ENCODE assay signal across 27 cellular contexts in genomic region chr5:133985540-133986180, GRCh38. TPM values are rescaled to one million over a fixed set of nuclear protein-coding genes. Genes with fewer than 3 reads are reported as not detected.
A peak's percentile ranks its signal among the peaks of the same experiment; 100 is the strongest.
DNase-seq lines count a peak whose midpoint lies in the region; TF ChIP-seq lines count a peak whose summit lies in the region.
"Had no signal": no experiment of that assay in that cellular context is flagged by ENCODE, and none has a peak within 500 bp of the region (broad histone marks: within the 10 kb centered on the region; RNA-seq: fewer than 3 reads in every experiment).

No MANE protein-coding gene starts in this region.

- TF ChIP-seq CTCF in A673 (conservative IDR thresholded peaks at IDR 0.05; ENCODE audit: low read depth, low read length): no peak
- no peak for TF ChIP-seq CTCF in RWPE1 (conservative IDR thresholded peaks at IDR 0.05; ENCODE audit: low read depth)
- TF ChIP-seq CTCF in osteoblast (IDR thresholded peaks at IDR 0.05; ENCODE audit: extremely low read depth, low read depth, low read length): no peak
- no peak for TF ChIP-seq CTCF in transverse colon (IDR thresholded peaks at IDR 0.05)

- H4K20me1 ChIP-seq in osteoblast (ENCODE audit: insufficient read depth, low read length): peaks cover 38% of the 10 kb centered on the region

- no TSS peak for BruUV-seq in A673 (replicated peaks; lab: Mats Ljungman, UMichigan)

- no peak for TF ChIP-seq EP300 in transverse colon (IDR thresholded peaks at IDR 0.05; ENCODE audit: low read depth)

- H3K9me3 ChIP-seq in A673 (ENCODE audit: low read depth, low read length, poor library complexity, severe bottlenecking): no peaks in the 10 kb centered on the region
- H3K9me3 ChIP-seq in osteoblast (ENCODE audit: low read depth, low read length): no peaks in the 10 kb centered on the region
- H3K9me3 ChIP-seq in transverse colon: no peaks in the 10 kb centered on the region
- H3K9me3 ChIP-seq: lower lobe of right lung, mucosa of descending colon, pancreas, stomach, thyroid gland had no signal

- peak; percentile 2 for DNase-seq in NCI-H1092 treated with DMSO at 0.1 percent for 48 hours (lab: John Stamatoyannopoulos, UW)
- no peak for DNase-seq in NCI-H1092 (lab: John Stamatoyannopoulos, UW)
- peak; percentile 52 for DNase-seq in A673 (ENCODE audit: low spot score)
- no peak for DNase-seq in RWPE1 (ENCODE audit: low spot score)
- DNase-seq in osteoblast (ENCODE audit: insufficient read length, low spot score, missing footprints): peak; percentile 19
- DNase-seq in transverse colon: no peak
- no peak for DNase-seq in DMS79 treated with DMSO at 0.1 percent for 48 hours (lab: John Stamatoyannopoulos, UW)
- no peak for DNase-seq in NCI-H2196 (lab: John Stamatoyannopoulos, UW; ENCODE audit: unreplicated experiment)
- DNase-seq: activated CD4-positive, alpha-beta T cell treated with anti-CD3 and anti-CD28 coated beads for 4 hours; activated naive CD4-positive, alpha-beta T cell treated with anti-CD3 and anti-CD28 coated beads, Interleukin-2, amount 10 ng/mL, durations not matched to agents 7 days and 5 days; CD8-positive, alpha-beta memory T cell; effector memory CD4-positive, alpha-beta T cell; erythroblast; kidney; lower lobe of right lung; mucosa of descending colon; NCI-H1105; NCI-H187 treated with DMSO at 0.1 percent for 48 hours; NCI-H2227 treated with DMSO at 0.1 percent for 48 hours; NCI-H748 treated with DMSO at 0.1 percent for 48 hours; pancreas; stimulated activated CD4-positive, alpha-beta T cell treated with anti-CD3 and anti-CD28 coated beads, Interleukin-12 subunit alpha, Interleukin-12 subunit beta, amount 100 ng/mL, for 4 hours; stimulated activated CD4-positive, alpha-beta T cell treated with anti-CD3 and anti-CD28 coated beads, Interleukin-4, amount 100 ng/mL, for 4 hours; stomach; thyroid gland had no signal

- in situ Hi-C loops in transverse colon (cut with MboI; ENCODE audit: low pct_ligation_motif_present in 1 of 4, low pct_unique_long_range_greater_than_20kb in 1 of 4, low sequenced_read_pairs in 3 of 4): no loop called here

- no peaks in the 10 kb centered on the region for H3K27me3 ChIP-seq in A673 (replicated peaks; ENCODE audit: insufficient read depth, low read depth, low read length, poor library complexity)
- no peaks in the 10 kb centered on the region for H3K27me3 ChIP-seq in osteoblast (ENCODE audit: insufficient read depth, low read length)
- no peaks in the 10 kb centered on the region for H3K27me3 ChIP-seq in transverse colon
- H3K27me3 ChIP-seq: pancreas, stomach, thyroid gland had no signal

- CTCF ChIA-PET in A673 (lab: Charles Lee): no interaction called here
- CTCF ChIA-PET in RWPE1 (lab: Yijun Ruan, JAX): interaction anchor here (0.6 to 1.4 kb wide), 4 partner anchors 11 to 366 kb away, joined by 3 read pairs; no protein-coding TSS in a partner anchor

- H3K4me2 ChIP-seq in osteoblast (ENCODE audit: insufficient read depth, low read length): no peak overlapping the region

- intact Hi-C loops in A673 (cut with micrococcal nuclease; ENCODE audit: unreplicated experiment): no loop called here
- intact Hi-C loops in transverse colon (cut with DNase I; ENCODE audit: low total_unique reads): no loop called here

- no peak for TF ChIP-seq POLR2A in transverse colon (IDR thresholded peaks at IDR 0.05)

- no peak overlapping the region for H3K4me3 ChIP-seq in A673 (ENCODE audit: low read depth, low read length, poor library complexity, severe bottlenecking)
- H3K4me3 ChIP-seq in osteoblast (ENCODE audit: insufficient read depth, low read length): no peak overlapping the region
- H3K4me3 ChIP-seq in transverse colon: no peak overlapping the region
- H3K4me3 ChIP-seq: lower lobe of right lung, mucosa of descending colon, pancreas, stomach, thyroid gland had no signal

- 86 to 88% methylated on average over 3 of the region's 3 CpGs for WGBS in transverse colon (ENCODE audit: low coverage in 1 of 2), 2 donors

- H3K27ac ChIP-seq in A673 (ENCODE audit: low read depth, low read length, poor library complexity, severe bottlenecking): peak overlapping the region; percentile 54
- peak overlapping the region; percentile 11; the same call in 1 of the 2 replicates for H3K27ac ChIP-seq in RWPE1
- H3K27ac ChIP-seq in osteoblast (ENCODE audit: low read depth, low read length): no peak overlapping the region
- H3K27ac ChIP-seq in transverse colon: no peak overlapping the region
- H3K27ac ChIP-seq: 22Rv1, HL-60, lower lobe of right lung, pancreas, stomach, thyroid gland had no signal

- H3K36me3 ChIP-seq in A673 (ENCODE audit: insufficient read depth, low read length, poor library complexity, severe bottlenecking) (peaks cover 69% of the 10 kb centered on the region), osteoblast (ENCODE audit: insufficient read depth, low read length) (peaks cover 72% of the 10 kb centered on the region), transverse colon (peaks cover 0 to 67% (median 22%) of the 10 kb centered on the region in 4 donors)

- POLR2A ChIA-PET in A673 (lab: Charles Lee; ENCODE audit: low non-redundant PET) (no interaction called here), RWPE1 (lab: Yijun Ruan, JAX; ENCODE audit: low non-redundant PET) (no interaction called here)

- no peak overlapping the region for H2AFZ ChIP-seq in osteoblast (ENCODE audit: low read length)

- H3K4me1 ChIP-seq in A673 (ENCODE audit: insufficient read depth, low read length, poor library complexity, severe bottlenecking) (peaks cover 19% of the 10 kb centered on the region), osteoblast (ENCODE audit: insufficient read depth, low read length) (no peaks in the 10 kb centered on the region), transverse colon (no peaks in the 10 kb centered on the region)
- H3K4me1 ChIP-seq: lower lobe of right lung, pancreas had no signal

- H3K79me2 ChIP-seq in osteoblast (ENCODE audit: insufficient read depth, low read length): peaks cover 86% of the 10 kb centered on the region

RNA-seq across cellular contexts. Expression of gene C5orf15, which starts 17.2 kb away (rescaled TPM):
- total RNA-seq in A673 (2021) (40.8 and 41.5 TPM in 2 replicates), osteoblast (68.4 and 77.2 TPM in 2 replicates), transverse colon (10 to 100 TPM; 36.5 to 91.7 (median 45.6) TPM)

RNA-seq across cellular contexts. Expression of gene VDAC1, which starts 19.1 kb away (rescaled TPM):
- 354 and 367 TPM in 2 replicates for total RNA-seq in A673 (2021)
- 236 and 264 TPM in 2 replicates for total RNA-seq in osteoblast
- 100 to 1,000 TPM; 106 to 210 (median 180) TPM for total RNA-seq in transverse colon

Comparison
In these comparisons a context has a peak if more than half of its experiments do, and no peak if none do; other contexts are left out.
1. DNase-seq: peak in NCI-H1092 treated with DMSO at 0.1 percent for 48 hours (single experiment), A673 (single experiment) and osteoblast (single experiment); none in NCI-H1092 (single experiment), RWPE1 (single experiment), transverse colon (single experiment), DMS79 treated with DMSO at 0.1 percent for 48 hours (single experiment) and NCI-H2196 (single experiment).
2. H3K27ac ChIP-seq: peak in A673 (single experiment) and RWPE1 (single experiment); none in osteoblast (single experiment) and transverse colon (0 of 4).